In genomic region chr13:102400619-102401125, GRCh38 we compare ENCODE assay signal across 8 cellular contexts. TPM values are rescaled to one million over a fixed set of nuclear protein-coding genes. Genes with fewer than 3 reads are reported as not detected.
A peak's percentile ranks its signal among the peaks of the same experiment; 100 is the strongest.
DNase-seq lines count a peak whose midpoint lies in the region; ATAC-seq and TF ChIP-seq lines count a peak whose summit lies in the region.

No MANE protein-coding gene starts in this region.

- H3K36me3 Mint-ChIP-seq in CD4-positive, alpha-beta memory T cell = no peaks in the 10 kb centered on the region
- no peaks in the 10 kb centered on the region for H3K36me3 Mint-ChIP-seq in mesothelial cell of epicardium

- peak overlapping the region; percentile 65 to 87 (median 75) for H3K4me3 Mint-ChIP-seq in CD4-positive, alpha-beta memory T cell
- H3K4me3 Mint-ChIP-seq in mesothelial cell of epicardium = peak overlapping the region; percentile 50

- H3K27me3 ChIP-seq in CD4-positive, alpha-beta memory T cell (ENCODE audit: insufficient read depth, low read length) = peaks cover 30% of the 10 kb centered on the region
- peaks cover 0 to 26% (median 0%) of the 10 kb centered on the region in 45 donors for H3K27me3 ChIP-seq in dorsolateral prefrontal cortex
- no peaks in the 10 kb centered on the region for H3K27me3 ChIP-seq in uterus

- H3K9me3 ChIP-seq in CD4-positive, alpha-beta memory T cell (ENCODE audit: control insufficient read depth in 1 of 2, low read length in 2 of 2) = no peaks in the 10 kb centered on the region
- no peaks in the 10 kb centered on the region for H3K9me3 ChIP-seq in uterus

- peaks cover 0 to 3% (median 0%) of the 10 kb centered on the region in 8 donors for H3K9me3 Mint-ChIP-seq in CD4-positive, alpha-beta memory T cell
- no peaks in the 10 kb centered on the region for H3K9me3 Mint-ChIP-seq in mesothelial cell of epicardium

- TF ChIP-seq POLR2A in uterus (IDR thresholded peaks at IDR 0.05) = no peak

- ATAC-seq in GM18520 (IDR thresholded peaks at IDR 0.05; ENCODE audit: unreplicated experiment) (no peak), HG03097 (IDR thresholded peaks at IDR 0.05; ENCODE audit: low FRiP score, unreplicated experiment) (no peak)

- H3K4me1 ChIP-seq in CD4-positive, alpha-beta memory T cell (ENCODE audit: insufficient read depth, low read length) = peaks cover 27% of the 10 kb centered on the region
- H3K4me1 ChIP-seq in uterus = peaks cover 0 to 8% of the 10 kb centered on the region in 2 donors

- DNase-seq in CD4-positive, alpha-beta memory T cell = peak in 2 of 5 donors; percentile 3 to 46
- DNase-seq in NCI-H345 treated with DMSO at 0.1 percent for 48 hours (lab: John Stamatoyannopoulos, UW; ENCODE audit: unreplicated experiment) (peak; percentile 37), dorsolateral prefrontal cortex (peak in 9 of 10 donors; percentile 21 to 80 (median 57)), mesothelial cell of epicardium (ENCODE audit: low spot score in 2 of 2, unreplicated experiment in 2 of 2) (no peak), uterus (peak; percentile 17 to 22)
- no peak for DNase-seq in effector CD8-positive, alpha-beta T cell (lab: John Stamatoyannopoulos, UW)

- no peak overlapping the region for H3K27ac ChIP-seq in CD4-positive, alpha-beta memory T cell (ENCODE audit: low read depth, low read length)
- H3K27ac ChIP-seq in dorsolateral prefrontal cortex (peak overlapping the region in 58 of 59 donors; percentile 5 to 93 (median 82)), uterus (peak overlapping the region in 1 of 2 donors; percentile 29)

- intact Hi-C loops in CD4-positive, alpha-beta memory T cell (cut with micrococcal nuclease) = no loop called here
- intact Hi-C loops in dorsolateral prefrontal cortex (cut with DNase I) = loop anchor here (5.0 kb wide), 1 partner anchor 258 kb away; no protein-coding TSS in a partner anchor
- intact Hi-C loops in uterus (cut with DNase I; ENCODE audit: low total_unique reads) = no loop called here

- peak overlapping the region in 1 of 2 donors; percentile 36 for H3K4me3 ChIP-seq in CD4-positive, alpha-beta memory T cell (ENCODE audit: low read length in 2 of 2)
- peak overlapping the region; percentile 43 to 98 (median 69) for H3K4me3 ChIP-seq in dorsolateral prefrontal cortex
- H3K4me3 ChIP-seq in uterus = peak overlapping the region; percentile 34 to 41

- peaks cover 20 to 30% (median 25%) of the 10 kb centered on the region in 4 donors for H3K4me1 Mint-ChIP-seq in CD4-positive, alpha-beta memory T cell
- H3K4me1 Mint-ChIP-seq in mesothelial cell of epicardium = peaks cover 19% of the 10 kb centered on the region

- TF ChIP-seq CTCF in dorsolateral prefrontal cortex (IDR thresholded peaks at IDR 0.05 in 54 of 56, conservative IDR thresholded peaks at IDR 0.05 in 2 of 56; ENCODE audit: low read depth in 1 of 56, partially characterized antibody in 56 of 56) (no peak), mesothelial cell of epicardium (IDR thresholded peaks at IDR 0.05; ENCODE audit: unreplicated experiment) (no peak), uterus (IDR thresholded peaks at IDR 0.05) (no peak)

- CTCF ChIA-PET in CD4-positive, alpha-beta memory T cell (lab: Charles Lee; ENCODE audit: partially characterized antibody) = no interaction called here

- H3K27me3 Mint-ChIP-seq in CD4-positive, alpha-beta memory T cell = peaks cover 35 to 44% of the 10 kb centered on the region in 2 donors
- H3K27me3 Mint-ChIP-seq in mesothelial cell of epicardium (ENCODE audit: low read depth) = peaks cover 97% of the 10 kb centered on the region

- H3K36me3 ChIP-seq in CD4-positive, alpha-beta memory T cell (ENCODE audit: insufficient read depth, low read length) = no peaks in the 10 kb centered on the region
- no peaks in the 10 kb centered on the region for H3K36me3 ChIP-seq in uterus

- POLR2A ChIA-PET in CD4-positive, alpha-beta memory T cell (lab: Charles Lee; ENCODE audit: partially characterized antibody) = interaction anchor here (1.4 kb wide), 1 partner anchor 445 kb away, joined by 4 read pairs; the partner anchor contains the start of gene ERCC5

- peak overlapping the region in 1 of 7 donors; percentile 30 for H3K27ac Mint-ChIP-seq in CD4-positive, alpha-beta memory T cell
- H3K27ac Mint-ChIP-seq in mesothelial cell of epicardium = no peak overlapping the region

RNA-seq across cellular contexts. Expression of gene FGF14, which starts 1.2 kb away (rescaled TPM):
- total RNA-seq in CD4-positive, alpha-beta memory T cell = under 1 TPM; 0.33 to 0.35 TPM
- polyA plus RNA-seq in CD4-positive, alpha-beta memory T cell = under 1 TPM in 1 of 2 donors, not detected in 1; 0.55 TPM
- total RNA-seq in dorsolateral prefrontal cortex = 100 to 1,000 TPM in 34 of 120 experiments, 10 to 100 TPM in 86; 22.1 to 135 (median 87.7) TPM
- 0.02 TPM in 1 of 3 replicates, not detected in the others for total RNA-seq in mesothelial cell of epicardium
- total RNA-seq in uterus = under 1 TPM in 3 of 4 donors, not detected in 1; under 0.01 to 0.98 (median 0.62) TPM

Comparison
In these comparisons a context has a peak if more than half of its experiments do, and no peak if none do; other contexts are left out.
1. DNase-seq: peak in NCI-H345 treated with DMSO at 0.1 percent for 48 hours (single experiment), dorsolateral prefrontal cortex (9 of 10) and uterus (2 of 2); none in mesothelial cell of epicardium (0 of 2) and effector CD8-positive, alpha-beta T cell (single experiment).
2. RNA of gene FGF14, which starts 1.2 kb away (total RNA-seq): 22.1 to 135 TPM in dorsolateral prefrontal cortex; under 0.01 to 0.98 TPM in uterus, 0.33 to 0.35 TPM in CD4-positive, alpha-beta memory T cell and 0.02 TPM in mesothelial cell of epicardium; every median in the first group is over 10 times any median in the second.
3. intact Hi-C loops: an anchor here in dorsolateral prefrontal cortex (5.0 kb wide); none called in CD4-positive, alpha-beta memory T cell and uterus.